ENCODE assay signal across 1 cellular context in genomic region chr3:111906667-111907066, GRCh38.
TF ChIP-seq lines count a peak whose summit lies in the region.

No MANE protein-coding gene starts in this region.

TF ChIP-seq in HepG2, 621 proteins besides CTCF, POLR2A, EP300 and RAD21 (continued from another document):
- TF ChIP-seq POGZ (CRISPR knock-in tag; IDR thresholded peaks at IDR 0.05) (no peak), SKI (IDR thresholded peaks at IDR 0.05; ENCODE audit: partially characterized antibody) (no peak), TRIM22 (IDR thresholded peaks at IDR 0.05) (no peak), ZNF468 (CRISPR knock-in tag; IDR thresholded peaks at IDR 0.05) (no peak), ZNF883 (CRISPR knock-in tag; IDR thresholded peaks at IDR 0.05; ENCODE audit: not compliant biosample characterization) (no peak), KAT8 (CRISPR knock-in tag; IDR thresholded peaks at IDR 0.05) (no peak), ZNF263 (CRISPR knock-in tag; IDR thresholded peaks at IDR 0.05) (no peak), MED8 (CRISPR knock-in tag; IDR thresholded peaks at IDR 0.05; ENCODE audit: insufficient replicate concordance) (no peak), ZNF33A (CRISPR knock-in tag; IDR thresholded peaks at IDR 0.05; ENCODE audit: borderline replicate concordance) (no peak), WIZ (CRISPR knock-in tag; IDR thresholded peaks at IDR 0.05) (no peak), ZNF616 (CRISPR knock-in tag; IDR thresholded peaks at IDR 0.05; ENCODE audit: low read depth) (no peak), ZNF136 (CRISPR knock-in tag; IDR thresholded peaks at IDR 0.05; ENCODE audit: low read depth) (no peak), ZNF256 (CRISPR knock-in tag; conservative IDR thresholded peaks at IDR 0.05) (no peak), PRDM15 (CRISPR knock-in tag; IDR thresholded peaks at IDR 0.05) (no peak), ZBTB38 (CRISPR knock-in tag; IDR thresholded peaks at IDR 0.05) (no peak), PBX2 (CRISPR knock-in tag; IDR thresholded peaks at IDR 0.05) (no peak), NFAT5 (CRISPR knock-in tag; IDR thresholded peaks at IDR 0.05) (no peak)
